In genomic region chr15:40763801-40764765, GRCh38 we compare ENCODE assay signal across 8 cellular contexts. TPM values are rescaled to one million over a fixed set of nuclear protein-coding genes. Genes with fewer than 3 reads are reported as not detected.
DNase-seq lines count a peak whose midpoint lies in the region; ATAC-seq, FAIRE-seq and TF ChIP-seq lines count a peak whose summit lies in the region.

Gene GCHFR, plus strand, starts transcription at chr15:40764068. Its CDS starts 113 bp downstream, at chr15:40764181.

- under 1% methylated on average over 16 of the region's 77 CpGs for WGBS in prostate gland

- no TSS peak for BruUV-seq in A673 (replicated peaks; lab: Mats Ljungman, UMichigan)

- POLR2A ChIA-PET in A673 (lab: Charles Lee; ENCODE audit: low non-redundant PET): no interaction called here

- intact Hi-C loops in A673 (cut with micrococcal nuclease; ENCODE audit: unreplicated experiment): no loop called here
- intact Hi-C loops in left ventricle myocardium inferior (cut with micrococcal nuclease): no loop called here
- intact Hi-C loops in prostate gland (cut with DNase I): no loop called here

- H3K4me3 ChIP-seq in A673 (ENCODE audit: low read depth, low read length, poor library complexity, severe bottlenecking) (peak within 1 kb of the TSS; percentile 45), SK-N-MC (peak within 1 kb of the TSS; percentile 79), adipocyte (ENCODE audit: low read length) (peak within 1 kb of the TSS; percentile 82), left ventricle myocardium inferior (peak within 1 kb of the TSS; percentile 69), prostate gland (peak within 1 kb of the TSS; percentile 35 to 45)

- peaks cover 4% of the 10 kb centered on the region for H3K36me3 ChIP-seq in A673 (ENCODE audit: insufficient read depth, low read length, poor library complexity, severe bottlenecking)
- H3K36me3 ChIP-seq in SK-N-MC (ENCODE audit: insufficient read depth, low read length): no peaks in the 10 kb centered on the region; the same call in 1 of the 2 replicates
- H3K36me3 ChIP-seq in adipocyte (ENCODE audit: control insufficient read depth, insufficient read depth, low read length, severe bottlenecking): peaks cover 6% of the 10 kb centered on the region
- H3K36me3 ChIP-seq in left ventricle myocardium inferior: peaks cover 12% of the 10 kb centered on the region
- no peaks in the 10 kb centered on the region for H3K36me3 ChIP-seq in prostate gland

- H3K27ac ChIP-seq in A673 (ENCODE audit: low read depth, low read length, poor library complexity, severe bottlenecking) (peak within 1 kb of the TSS; percentile 66), SK-N-MC (peak within 1 kb of the TSS; percentile 88), left ventricle myocardium inferior (replicated peaks) (peak within 1 kb of the TSS; percentile 80), prostate gland (peak within 1 kb of the TSS; percentile 81 to 83)

- H3K9ac ChIP-seq in SK-N-MC (ENCODE audit: insufficient read length) (peak within 1 kb of the TSS; percentile 73), adipocyte (ENCODE audit: low read length) (peak within 1 kb of the TSS; percentile 79)

- H3K4me1 ChIP-seq in A673 (ENCODE audit: insufficient read depth, low read length, poor library complexity, severe bottlenecking) (peaks cover 43% of the 10 kb centered on the region), adipocyte (ENCODE audit: control insufficient read depth, insufficient read depth, low read length) (peaks cover 45% of the 10 kb centered on the region), left ventricle myocardium inferior (peaks cover 30% of the 10 kb centered on the region), prostate gland (replicated peaks) (peaks cover 14% of the 10 kb centered on the region)

- DNase-seq in A673 (ENCODE audit: low spot score) (peak; percentile 55), GM18507 (ENCODE audit: extremely low spot score, insufficient read length, low read depth) (peak; percentile 65), SK-N-MC (ENCODE audit: low read depth, low spot score) (no peak), adipocyte (ENCODE audit: low read depth) (peak; percentile 81), left ventricle myocardium inferior (peak; percentile 78), prostate gland (ENCODE audit: low spot score) (peak; percentile 72), NCI-H2227 treated with DMSO at 0.1 percent for 48 hours (lab: John Stamatoyannopoulos, UW) (no peak)

- peak; percentile 59 for ATAC-seq in HG03280 (IDR thresholded peaks at IDR 0.05; ENCODE audit: unreplicated experiment)

- H3K27me3 ChIP-seq in A673 (replicated peaks; ENCODE audit: insufficient read depth, low read depth, low read length, poor library complexity): no peaks in the 10 kb centered on the region
- H3K27me3 ChIP-seq in adipocyte (replicated peaks; ENCODE audit: control insufficient read depth, insufficient read depth, low read length): peaks cover 3% of the 10 kb centered on the region
- H3K27me3 ChIP-seq in left ventricle myocardium inferior (ENCODE audit: low read depth): no peaks in the 10 kb centered on the region
- H3K27me3 ChIP-seq in prostate gland (replicated peaks; ENCODE audit: insufficient read depth): no peaks in the 10 kb centered on the region

- CTCF ChIA-PET in A673 (lab: Charles Lee): interaction anchor here (0.7 to 1.4 kb wide), 3 partner anchors 17 to 61 kb away, joined by 3 to 4 read pairs (median 3); no protein-coding TSS in a partner anchor

- H3K9me3 ChIP-seq in A673 (ENCODE audit: low read depth, low read length, poor library complexity, severe bottlenecking): no peaks in the 10 kb centered on the region
- H3K9me3 ChIP-seq in SK-N-MC (ENCODE audit: low read depth, low read length): no peaks in the 10 kb centered on the region
- H3K9me3 ChIP-seq in adipocyte (ENCODE audit: control insufficient read depth, low read length): no peaks in the 10 kb centered on the region
- H3K9me3 ChIP-seq in left ventricle myocardium inferior (replicated peaks): no peaks in the 10 kb centered on the region
- H3K9me3 ChIP-seq in prostate gland: no peaks in the 10 kb centered on the region

- FAIRE-seq in GM18507 (lab: Jason Lieb, UNC): peak; percentile 44

- TF ChIP-seq POLR2A in prostate gland (IDR thresholded peaks at IDR 0.05): peak; percentile 56

- TF ChIP-seq CTCF in A673 (conservative IDR thresholded peaks at IDR 0.05; ENCODE audit: low read depth, low read length) (peak; percentile 31), left ventricle myocardium inferior (IDR thresholded peaks at IDR 0.05; ENCODE audit: borderline replicate concordance) (peak; percentile 58), prostate gland (IDR thresholded peaks at IDR 0.05) (peak in 2 of 4 experiments; percentile 56 to 57)

RNA-seq across cellular contexts. Expression of gene GCHFR, which starts in this region (rescaled TPM):
- total RNA-seq in A673 (2021) (7.1 and 10.8 TPM in 2 replicates), left ventricle myocardium inferior (7.1 TPM), prostate gland (10 to 100 TPM; 14.3 to 61.3 TPM)

Comparison
In these comparisons a context has a peak if more than half of its experiments do, and no peak if none do; other contexts are left out.
1. DNase-seq: peak in A673 (single experiment), GM18507 (single experiment), adipocyte (single experiment), left ventricle myocardium inferior (single experiment) and prostate gland (single experiment); none in SK-N-MC (single experiment) and NCI-H2227 treated with DMSO at 0.1 percent for 48 hours (single experiment).
2. Peak in every context shown above with its lines, with median percentiles within 50 percentile points of each other: H3K27ac ChIP-seq and H3K4me3 ChIP-seq.